Comparison of ENCODE assay signal across 1 cellular context in the genomic region with DNA sequence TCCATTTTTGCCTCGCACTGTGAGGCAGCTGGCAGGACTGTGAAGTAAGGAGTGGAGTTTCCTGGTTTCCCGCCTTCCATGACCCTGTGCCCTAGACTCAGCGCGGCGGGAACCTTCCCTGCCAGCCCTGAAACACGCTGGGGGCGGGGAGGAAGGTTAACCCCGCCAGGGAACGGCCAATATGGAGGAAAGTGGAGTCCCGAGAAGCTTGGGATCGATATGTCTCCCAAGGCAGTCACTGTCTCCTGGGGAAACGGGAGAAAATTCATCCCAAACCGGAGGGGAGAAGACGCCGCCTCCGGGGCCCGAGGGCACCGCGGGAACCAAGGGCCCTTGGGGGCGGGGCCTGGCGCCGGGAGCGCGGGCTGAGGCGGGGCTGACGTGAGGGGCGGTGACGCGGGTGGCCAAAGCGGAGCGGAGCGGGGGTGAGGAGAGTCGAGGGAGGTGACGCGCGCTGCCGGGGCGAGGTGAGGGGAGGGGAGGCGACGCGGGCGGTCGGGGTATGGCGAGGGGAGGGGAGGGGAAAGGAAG.
TF ChIP-seq lines count a peak whose summit lies in the region.

A gene with protein sequence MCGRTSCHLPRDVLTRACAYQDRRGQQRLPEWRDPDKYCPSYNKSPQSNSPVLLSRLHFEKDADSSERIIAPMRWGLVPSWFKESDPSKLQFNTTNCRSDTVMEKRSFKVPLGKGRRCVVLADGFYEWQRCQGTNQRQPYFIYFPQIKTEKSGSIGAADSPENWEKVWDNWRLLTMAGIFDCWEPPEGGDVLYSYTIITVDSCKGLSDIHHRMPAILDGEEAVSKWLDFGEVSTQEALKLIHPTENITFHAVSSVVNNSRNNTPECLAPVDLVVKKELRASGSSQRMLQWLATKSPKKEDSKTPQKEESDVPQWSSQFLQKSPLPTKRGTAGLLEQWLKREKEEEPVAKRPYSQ (plus strand): TSS at position 432 of the 531 bp plus-strand sequence. CDS start 863 bp downstream, outside the sequence.

TF ChIP-seq in HepG2, 621 proteins besides CTCF, POLR2A, EP300 and RAD21 (continued from another document and continues in another):
- TF ChIP-seq, protein P1, sequence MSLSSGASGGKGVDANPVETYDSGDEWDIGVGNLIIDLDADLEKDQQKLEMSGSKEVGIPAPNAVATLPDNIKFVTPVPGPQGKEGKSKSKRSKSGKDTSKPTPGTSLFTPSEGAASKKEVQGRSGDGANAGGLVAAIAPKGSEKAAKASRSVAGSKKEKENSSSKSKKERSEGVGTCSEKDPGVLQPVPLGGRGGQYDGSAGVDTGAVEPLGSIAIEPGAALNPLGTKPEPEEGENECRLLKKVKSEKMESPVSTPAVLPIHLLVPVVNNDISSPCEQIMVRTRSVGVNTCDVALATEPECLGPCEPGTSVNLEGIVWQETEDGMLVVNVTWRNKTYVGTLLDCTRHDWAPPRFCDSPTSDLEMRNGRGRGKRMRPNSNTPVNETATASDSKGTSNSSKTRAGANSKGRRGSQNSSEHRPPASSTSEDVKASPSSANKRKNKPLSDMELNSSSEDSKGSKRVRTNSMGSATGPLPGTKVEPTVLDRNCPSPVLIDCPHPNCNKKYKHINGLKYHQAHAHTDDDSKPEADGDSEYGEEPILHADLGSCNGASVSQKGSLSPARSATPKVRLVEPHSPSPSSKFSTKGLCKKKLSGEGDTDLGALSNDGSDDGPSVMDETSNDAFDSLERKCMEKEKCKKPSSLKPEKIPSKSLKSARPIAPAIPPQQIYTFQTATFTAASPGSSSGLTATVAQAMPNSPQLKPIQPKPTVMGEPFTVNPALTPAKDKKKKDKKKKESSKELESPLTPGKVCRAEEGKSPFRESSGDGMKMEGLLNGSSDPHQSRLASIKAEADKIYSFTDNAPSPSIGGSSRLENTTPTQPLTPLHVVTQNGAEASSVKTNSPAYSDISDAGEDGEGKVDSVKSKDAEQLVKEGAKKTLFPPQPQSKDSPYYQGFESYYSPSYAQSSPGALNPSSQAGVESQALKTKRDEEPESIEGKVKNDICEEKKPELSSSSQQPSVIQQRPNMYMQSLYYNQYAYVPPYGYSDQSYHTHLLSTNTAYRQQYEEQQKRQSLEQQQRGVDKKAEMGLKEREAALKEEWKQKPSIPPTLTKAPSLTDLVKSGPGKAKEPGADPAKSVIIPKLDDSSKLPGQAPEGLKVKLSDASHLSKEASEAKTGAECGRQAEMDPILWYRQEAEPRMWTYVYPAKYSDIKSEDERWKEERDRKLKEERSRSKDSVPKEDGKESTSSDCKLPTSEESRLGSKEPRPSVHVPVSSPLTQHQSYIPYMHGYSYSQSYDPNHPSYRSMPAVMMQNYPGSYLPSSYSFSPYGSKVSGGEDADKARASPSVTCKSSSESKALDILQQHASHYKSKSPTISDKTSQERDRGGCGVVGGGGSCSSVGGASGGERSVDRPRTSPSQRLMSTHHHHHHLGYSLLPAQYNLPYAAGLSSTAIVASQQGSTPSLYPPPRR (CRISPR knock-in tag; IDR thresholded peaks at IDR 0.05; ENCODE audit: borderline replicate concordance) = peak; percentile 28; the same call in 1 of the 2 replicates
- TF ChIP-seq ZSCAN21 (CRISPR knock-in tag; IDR thresholded peaks at IDR 0.05; ENCODE audit: borderline replicate concordance) (no peak; the same call in 1 of the 2 replicates), KLF16 (CRISPR knock-in tag; IDR thresholded peaks at IDR 0.05) (0 out of 4 replicates have a peak, but pooled peaks of 1 of the 2 experiments have one; percentile 17), ATRX (CRISPR knock-in tag; IDR thresholded peaks at IDR 0.05; ENCODE audit: borderline replicate concordance) (no peak), IRF2 (CRISPR knock-in tag; IDR thresholded peaks at IDR 0.05) (peak; percentile 32; the same call in 1 of the 2 replicates), SMAD3 (CRISPR knock-in tag; IDR thresholded peaks at IDR 0.05) (no peak), ZSCAN12 (CRISPR knock-in tag; IDR thresholded peaks at IDR 0.05) (no peak), SMYD3 (CRISPR knock-in tag; IDR thresholded peaks at IDR 0.05) (peak; percentile 49; the same call in 1 of the 2 replicates), ZFY (CRISPR knock-in tag; IDR thresholded peaks at IDR 0.05) (no peak), ZMAT3 (CRISPR knock-in tag; conservative IDR thresholded peaks at IDR 0.05) (no peak), ZBTB1 (CRISPR knock-in tag; IDR thresholded peaks at IDR 0.05; ENCODE audit: borderline replicate concordance) (no peak), ZNF432 (CRISPR knock-in tag; IDR thresholded peaks at IDR 0.05; ENCODE audit: borderline replicate concordance) (no peak), CAMTA2 (CRISPR knock-in tag; IDR thresholded peaks at IDR 0.05; ENCODE audit: borderline replicate concordance) (no peak), YEATS4 (CRISPR knock-in tag; IDR thresholded peaks at IDR 0.05; ENCODE audit: borderline replicate concordance) (no peak), KLF13 (CRISPR knock-in tag; IDR thresholded peaks at IDR 0.05) (no peak), FOXM1 (CRISPR knock-in tag; IDR thresholded peaks at IDR 0.05) (no peak), TMF1 (CRISPR knock-in tag; IDR thresholded peaks at IDR 0.05; ENCODE audit: low read depth) (no peak; the same call in 1 of the 2 replicates), ZNF530 (CRISPR knock-in tag; IDR thresholded peaks at IDR 0.05; ENCODE audit: low read depth) (no peak), ZNF235 (CRISPR knock-in tag; IDR thresholded peaks at IDR 0.05; ENCODE audit: borderline replicate concordance) (no peak), SRSF4 (IDR thresholded peaks at IDR 0.05; ENCODE audit: low read depth, low read length, poor library complexity, severe bottlenecking) (no peak), EEA1 (CRISPR knock-in tag; IDR thresholded peaks at IDR 0.05; ENCODE audit: borderline replicate concordance) (no peak), NFRKB (IDR thresholded peaks at IDR 0.05) (no peak), ZNF746 (CRISPR knock-in tag; IDR thresholded peaks at IDR 0.05) (peak; percentile 82), ZNF792 (CRISPR knock-in tag; IDR thresholded peaks at IDR 0.05) (no peak), NCOA1 (CRISPR knock-in tag; IDR thresholded peaks at IDR 0.05) (no peak), ZNF737 (CRISPR knock-in tag; IDR thresholded peaks at IDR 0.05; ENCODE audit: borderline replicate concordance) (no peak), FOXA1 (IDR thresholded peaks at IDR 0.05) (no peak), FOXA1 (CRISPR knock-in tag; IDR thresholded peaks at IDR 0.05) (no peak), HNRNPLL (IDR thresholded peaks at IDR 0.05; ENCODE audit: low read depth, low read length, poor library complexity, severe bottlenecking) (peak; percentile 41), ZNF225 (CRISPR knock-in tag; IDR thresholded peaks at IDR 0.05) (no peak)
- TF ChIP-seq, protein P2, sequence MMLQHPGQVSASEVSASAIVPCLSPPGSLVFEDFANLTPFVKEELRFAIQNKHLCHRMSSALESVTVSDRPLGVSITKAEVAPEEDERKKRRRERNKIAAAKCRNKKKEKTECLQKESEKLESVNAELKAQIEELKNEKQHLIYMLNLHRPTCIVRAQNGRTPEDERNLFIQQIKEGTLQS (CRISPR knock-in tag; IDR thresholded peaks at IDR 0.05) = no peak
- TF ChIP-seq, protein P3, sequence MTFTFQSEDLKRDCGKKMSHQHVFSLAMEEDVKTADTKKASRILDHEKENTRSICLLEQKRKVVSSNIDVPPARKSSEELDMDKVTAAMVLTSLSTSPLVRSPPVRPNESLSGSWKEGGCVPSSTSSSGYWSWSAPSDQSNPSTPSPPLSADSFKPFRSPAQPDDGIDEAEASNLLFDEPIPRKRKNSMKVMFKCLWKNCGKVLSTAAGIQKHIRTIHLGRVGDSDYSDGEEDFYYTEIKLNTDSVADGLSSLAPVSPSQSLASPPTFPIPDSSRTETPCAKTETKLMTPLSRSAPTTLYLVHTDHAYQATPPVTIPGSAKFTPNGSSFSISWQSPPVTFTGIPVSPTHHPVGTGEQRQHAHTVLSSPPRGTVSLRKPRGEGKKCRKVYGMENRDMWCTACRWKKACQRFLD (CRISPR knock-in tag; IDR thresholded peaks at IDR 0.05; ENCODE audit: borderline replicate concordance) = no peak
- TF ChIP-seq, protein P4, sequence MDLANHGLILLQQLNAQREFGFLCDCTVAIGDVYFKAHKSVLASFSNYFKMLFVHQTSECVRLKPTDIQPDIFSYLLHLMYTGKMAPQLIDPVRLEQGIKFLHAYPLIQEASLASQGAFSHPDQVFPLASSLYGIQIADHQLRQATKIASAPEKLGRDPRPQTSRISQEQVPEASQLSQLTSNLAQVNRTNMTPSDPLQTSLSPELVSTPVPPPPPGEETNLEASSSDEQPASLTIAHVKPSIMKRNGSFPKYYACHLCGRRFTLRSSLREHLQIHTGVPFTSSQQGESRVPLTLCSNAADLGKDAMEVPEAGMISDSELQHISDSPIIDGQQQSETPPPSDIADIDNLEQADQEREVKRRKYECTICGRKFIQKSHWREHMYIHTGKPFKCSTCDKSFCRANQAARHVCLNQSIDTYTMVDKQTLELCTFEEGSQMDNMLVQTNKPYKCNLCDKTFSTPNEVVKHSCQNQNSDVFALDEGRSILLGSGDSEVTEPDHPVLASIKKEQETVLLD (CRISPR knock-in tag; IDR thresholded peaks at IDR 0.05; ENCODE audit: low read depth) = peak; percentile 76
- TF ChIP-seq, protein P5, sequence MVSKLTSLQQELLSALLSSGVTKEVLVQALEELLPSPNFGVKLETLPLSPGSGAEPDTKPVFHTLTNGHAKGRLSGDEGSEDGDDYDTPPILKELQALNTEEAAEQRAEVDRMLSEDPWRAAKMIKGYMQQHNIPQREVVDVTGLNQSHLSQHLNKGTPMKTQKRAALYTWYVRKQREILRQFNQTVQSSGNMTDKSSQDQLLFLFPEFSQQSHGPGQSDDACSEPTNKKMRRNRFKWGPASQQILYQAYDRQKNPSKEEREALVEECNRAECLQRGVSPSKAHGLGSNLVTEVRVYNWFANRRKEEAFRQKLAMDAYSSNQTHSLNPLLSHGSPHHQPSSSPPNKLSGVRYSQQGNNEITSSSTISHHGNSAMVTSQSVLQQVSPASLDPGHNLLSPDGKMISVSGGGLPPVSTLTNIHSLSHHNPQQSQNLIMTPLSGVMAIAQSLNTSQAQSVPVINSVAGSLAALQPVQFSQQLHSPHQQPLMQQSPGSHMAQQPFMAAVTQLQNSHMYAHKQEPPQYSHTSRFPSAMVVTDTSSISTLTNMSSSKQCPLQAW (CRISPR knock-in tag; IDR thresholded peaks at IDR 0.05) = peak; percentile 76; the same call in 1 of the 2 replicates
- TF ChIP-seq, protein P6, sequence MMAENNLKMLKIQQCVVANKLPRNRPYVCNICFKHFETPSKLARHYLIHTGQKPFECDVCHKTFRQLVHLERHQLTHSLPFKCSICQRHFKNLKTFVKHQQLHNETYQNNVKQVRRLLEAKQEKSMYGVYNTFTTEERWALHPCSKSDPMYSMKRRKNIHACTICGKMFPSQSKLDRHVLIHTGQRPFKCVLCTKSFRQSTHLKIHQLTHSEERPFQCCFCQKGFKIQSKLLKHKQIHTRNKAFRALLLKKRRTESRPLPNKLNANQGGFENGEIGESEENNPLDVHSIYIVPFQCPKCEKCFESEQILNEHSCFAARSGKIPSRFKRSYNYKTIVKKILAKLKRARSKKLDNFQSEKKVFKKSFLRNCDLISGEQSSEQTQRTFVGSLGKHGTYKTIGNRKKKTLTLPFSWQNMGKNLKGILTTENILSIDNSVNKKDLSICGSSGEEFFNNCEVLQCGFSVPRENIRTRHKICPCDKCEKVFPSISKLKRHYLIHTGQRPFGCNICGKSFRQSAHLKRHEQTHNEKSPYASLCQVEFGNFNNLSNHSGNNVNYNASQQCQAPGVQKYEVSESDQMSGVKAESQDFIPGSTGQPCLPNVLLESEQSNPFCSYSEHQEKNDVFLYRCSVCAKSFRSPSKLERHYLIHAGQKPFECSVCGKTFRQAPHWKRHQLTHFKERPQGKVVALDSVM (CRISPR knock-in tag; IDR thresholded peaks at IDR 0.05) = no peak
- TF ChIP-seq, protein P7, sequence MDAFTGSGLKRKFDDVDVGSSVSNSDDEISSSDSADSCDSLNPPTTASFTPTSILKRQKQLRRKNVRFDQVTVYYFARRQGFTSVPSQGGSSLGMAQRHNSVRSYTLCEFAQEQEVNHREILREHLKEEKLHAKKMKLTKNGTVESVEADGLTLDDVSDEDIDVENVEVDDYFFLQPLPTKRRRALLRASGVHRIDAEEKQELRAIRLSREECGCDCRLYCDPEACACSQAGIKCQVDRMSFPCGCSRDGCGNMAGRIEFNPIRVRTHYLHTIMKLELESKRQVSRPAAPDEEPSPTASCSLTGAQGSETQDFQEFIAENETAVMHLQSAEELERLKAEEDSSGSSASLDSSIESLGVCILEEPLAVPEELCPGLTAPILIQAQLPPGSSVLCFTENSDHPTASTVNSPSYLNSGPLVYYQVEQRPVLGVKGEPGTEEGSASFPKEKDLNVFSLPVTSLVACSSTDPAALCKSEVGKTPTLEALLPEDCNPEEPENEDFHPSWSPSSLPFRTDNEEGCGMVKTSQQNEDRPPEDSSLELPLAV (CRISPR knock-in tag; conservative IDR thresholded peaks at IDR 0.05; ENCODE audit: low read depth) = no peak
- TF ChIP-seq, protein P8, sequence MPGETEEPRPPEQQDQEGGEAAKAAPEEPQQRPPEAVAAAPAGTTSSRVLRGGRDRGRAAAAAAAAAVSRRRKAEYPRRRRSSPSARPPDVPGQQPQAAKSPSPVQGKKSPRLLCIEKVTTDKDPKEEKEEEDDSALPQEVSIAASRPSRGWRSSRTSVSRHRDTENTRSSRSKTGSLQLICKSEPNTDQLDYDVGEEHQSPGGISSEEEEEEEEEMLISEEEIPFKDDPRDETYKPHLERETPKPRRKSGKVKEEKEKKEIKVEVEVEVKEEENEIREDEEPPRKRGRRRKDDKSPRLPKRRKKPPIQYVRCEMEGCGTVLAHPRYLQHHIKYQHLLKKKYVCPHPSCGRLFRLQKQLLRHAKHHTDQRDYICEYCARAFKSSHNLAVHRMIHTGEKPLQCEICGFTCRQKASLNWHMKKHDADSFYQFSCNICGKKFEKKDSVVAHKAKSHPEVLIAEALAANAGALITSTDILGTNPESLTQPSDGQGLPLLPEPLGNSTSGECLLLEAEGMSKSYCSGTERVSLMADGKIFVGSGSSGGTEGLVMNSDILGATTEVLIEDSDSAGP (CRISPR knock-in tag; IDR thresholded peaks at IDR 0.05; ENCODE audit: borderline replicate concordance) = no peak; the same call in 1 of the 2 replicates
- TF ChIP-seq, protein P9, sequence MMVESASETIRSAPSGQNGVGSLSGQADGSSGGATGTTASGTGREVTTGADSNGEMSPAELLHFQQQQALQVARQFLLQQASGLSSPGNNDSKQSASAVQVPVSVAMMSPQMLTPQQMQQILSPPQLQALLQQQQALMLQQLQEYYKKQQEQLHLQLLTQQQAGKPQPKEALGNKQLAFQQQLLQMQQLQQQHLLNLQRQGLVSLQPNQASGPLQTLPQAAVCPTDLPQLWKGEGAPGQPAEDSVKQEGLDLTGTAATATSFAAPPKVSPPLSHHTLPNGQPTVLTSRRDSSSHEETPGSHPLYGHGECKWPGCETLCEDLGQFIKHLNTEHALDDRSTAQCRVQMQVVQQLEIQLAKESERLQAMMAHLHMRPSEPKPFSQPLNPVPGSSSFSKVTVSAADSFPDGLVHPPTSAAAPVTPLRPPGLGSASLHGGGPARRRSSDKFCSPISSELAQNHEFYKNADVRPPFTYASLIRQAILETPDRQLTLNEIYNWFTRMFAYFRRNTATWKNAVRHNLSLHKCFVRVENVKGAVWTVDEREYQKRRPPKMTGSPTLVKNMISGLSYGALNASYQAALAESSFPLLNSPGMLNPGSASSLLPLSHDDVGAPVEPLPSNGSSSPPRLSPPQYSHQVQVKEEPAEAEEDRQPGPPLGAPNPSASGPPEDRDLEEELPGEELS (CRISPR knock-in tag; IDR thresholded peaks at IDR 0.05) = no peak
